ENCODE assay signal across 33 cellular contexts in the genomic region with DNA sequence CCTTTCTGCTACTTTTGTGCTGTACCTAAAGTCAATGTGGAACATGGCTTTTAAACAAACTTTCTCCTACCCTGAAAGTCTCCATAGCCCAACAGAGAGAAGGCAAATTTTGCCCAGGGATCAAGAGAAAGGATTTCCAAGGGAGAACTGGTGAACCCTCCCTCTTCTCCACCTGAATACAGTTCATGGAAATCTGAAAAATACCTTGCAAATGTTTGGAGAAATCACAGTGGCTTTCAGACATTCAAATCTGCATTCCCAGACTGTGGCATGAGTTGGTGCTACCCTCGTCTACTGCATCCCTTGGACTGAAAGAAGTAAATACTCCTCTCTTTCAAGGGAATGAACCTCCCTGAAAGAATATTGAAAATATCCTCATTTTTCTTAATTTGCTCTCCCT. TPM values are rescaled to one million over a fixed set of nuclear protein-coding genes. Genes with fewer than 3 reads are reported as not detected.
"Had no signal": no experiment of that assay in that cellular context is flagged by ENCODE, and none has a peak within 500 bp of the region (broad histone marks: within the 10 kb centered on the region; RNA-seq: fewer than 3 reads in every experiment).

No MANE protein-coding gene starts in this region.

- H3K4me1 Mint-ChIP-seq: activated B cell treated with CpG ODN at 0.5 μM for 24 hours; activated T-helper 17 cell treated with anti-CD3 and anti-CD28 coated beads, Interleukin-2, amount 50 U/mL, for 72 hours; central memory CD8-positive, alpha-beta T cell; T-helper 17 cell had no signal

- H3K27ac ChIP-seq: brain microvascular endothelial cell, epithelial cell of prostate, WERI-Rb-1 had no signal

- H3K27ac Mint-ChIP-seq: activated B cell treated with CpG ODN at 0.5 μM for 24 hours; activated CD8-positive, alpha-beta T cell treated with anti-CD3 and anti-CD28 coated beads for 36 hours; activated naive CD8-positive, alpha-beta T cell; activated T-helper 17 cell treated with anti-CD3 and anti-CD28 coated beads, Interleukin-2, amount 50 U/mL, for 72 hours; effector memory CD8-positive, alpha-beta T cell; T-helper 17 cell; T-helper 2 cell treated with Interferon-gamma antibody and Interleukin-4, amounts not matched to agents 5 μg/mL and 100 μg/mL, for 36 hours had no signal

- H3K36me3 Mint-ChIP-seq: activated naive CD8-positive, alpha-beta T cell had no signal

- H3K9me3 Mint-ChIP-seq: activated B cell treated with CpG ODN at 0.5 μM for 24 hours; activated CD8-positive, alpha-beta T cell treated with anti-CD3 and anti-CD28 coated beads for 36 hours; activated T-cell treated with anti-CD3 and anti-CD28 coated beads, Interleukin-2, amount 50 U/mL, for 4 hours; activated T-helper 17 cell treated with anti-CD3 and anti-CD28 coated beads, Interleukin-2, amount 50 U/mL, for 72 hours; T-helper 2 cell treated with Interferon-gamma antibody and Interleukin-4, amounts not matched to agents 5 μg/mL and 100 μg/mL, for 36 hours had no signal

- DNase-seq: activated B cell treated with CpG ODN at 0.5 μM for 24 hours; activated CD4-positive, alpha-beta T cell treated with anti-CD3 and anti-CD28 coated beads for 48 hours; activated CD4-positive, alpha-beta T cell treated with anti-CD3 and anti-CD28 coated beads, Interleukin-2, amount 50 U/mL, for 1 hour; activated CD4-positive, alpha-beta T cell treated with anti-CD3 and anti-CD28 coated beads, Interleukin-2, amount 50 U/mL, for 48 hours; activated CD8-positive, alpha-beta memory T cell treated with anti-CD3 and anti-CD28 coated beads for 24 hours; activated CD8-positive, alpha-beta T cell treated with anti-CD3 and anti-CD28 coated beads for 36 hours; activated effector memory CD4-positive, alpha-beta T cell treated with Interleukin-2 at 50 U/mL for 16 hours; activated gamma-delta T cell treated with Interleukin-2 at 50 U/mL for 16 hours; activated naive CD4-positive, alpha-beta T cell treated with anti-CD3 and anti-CD28 coated beads, Interleukin-2, amount 50 U/mL, for 16 hours; activated naive CD4-positive, alpha-beta T cell treated with Interleukin-2 at 50 U/mL for 16 hours; activated T-cell treated with anti-CD3 and anti-CD28 coated beads, Interleukin-2, amount 50 U/mL, for 4 hours; amniotic stem cell; aorta; brain microvascular endothelial cell; cortex of kidney; dermis blood vessel endothelial cell; effector CD4-positive, alpha-beta T cell; effector memory CD8-positive, alpha-beta T cell; foreskin fibroblast; T-helper 1 cell; T-helper 17 cell; T1000; WERI-Rb-1 had no signal

- H3K4me3 Mint-ChIP-seq: activated B cell treated with CpG ODN at 0.5 μM for 24 hours; activated CD8-positive, alpha-beta T cell treated with anti-CD3 and anti-CD28 coated beads for 36 hours; activated naive CD8-positive, alpha-beta T cell; activated T-cell treated with anti-CD3 and anti-CD28 coated beads, Interleukin-2, amount 50 U/mL, for 4 hours; activated T-helper 17 cell treated with anti-CD3 and anti-CD28 coated beads, Interleukin-2, amount 50 U/mL, for 72 hours; central memory CD8-positive, alpha-beta T cell; effector memory CD8-positive, alpha-beta T cell; T-helper 17 cell; T-helper 2 cell treated with Interferon-gamma antibody and Interleukin-4, amounts not matched to agents 5 μg/mL and 100 μg/mL, for 36 hours had no signal

- H3K36me3 ChIP-seq: brain microvascular endothelial cell, WERI-Rb-1 had no signal

RNA-seq across cellular contexts. Expression of a gene that starts 38.7 kb away (rescaled TPM):
- total RNA-seq: activated B cell treated with CpG ODN at 0.5 μM for 24 hours; activated CD8-positive, alpha-beta T cell treated with anti-CD3 and anti-CD28 coated beads for 36 hours; activated T-cell treated with anti-CD3 and anti-CD28 coated beads, Interleukin-2, amount 50 U/mL, for 4 hours; activated T-helper 17 cell treated with anti-CD3 and anti-CD28 coated beads, Interleukin-2, amount 50 U/mL, for 72 hours; bronchial epithelial cell; cardiac septum; dermis blood vessel endothelial cell; endothelial cell of umbilical vein; T-helper 17 cell had no signal
- polyA plus RNA-seq: adipose tissue, endothelial cell of umbilical vein, esophagus had no signal

RNA-seq across cellular contexts. Expression of a gene that starts 41.5 kb away (rescaled TPM):
- total RNA-seq: activated B cell treated with CpG ODN at 0.5 μM for 24 hours; activated CD8-positive, alpha-beta T cell treated with anti-CD3 and anti-CD28 coated beads for 36 hours; activated T-cell treated with anti-CD3 and anti-CD28 coated beads, Interleukin-2, amount 50 U/mL, for 4 hours; activated T-helper 17 cell treated with anti-CD3 and anti-CD28 coated beads, Interleukin-2, amount 50 U/mL, for 72 hours; bronchial epithelial cell; cardiac septum; dermis blood vessel endothelial cell; endothelial cell of umbilical vein; T-helper 17 cell had no signal
- polyA plus RNA-seq: endothelial cell of umbilical vein, esophagus had no signal
